ENCODE assay signal across 9 cellular contexts in the genomic region with DNA sequence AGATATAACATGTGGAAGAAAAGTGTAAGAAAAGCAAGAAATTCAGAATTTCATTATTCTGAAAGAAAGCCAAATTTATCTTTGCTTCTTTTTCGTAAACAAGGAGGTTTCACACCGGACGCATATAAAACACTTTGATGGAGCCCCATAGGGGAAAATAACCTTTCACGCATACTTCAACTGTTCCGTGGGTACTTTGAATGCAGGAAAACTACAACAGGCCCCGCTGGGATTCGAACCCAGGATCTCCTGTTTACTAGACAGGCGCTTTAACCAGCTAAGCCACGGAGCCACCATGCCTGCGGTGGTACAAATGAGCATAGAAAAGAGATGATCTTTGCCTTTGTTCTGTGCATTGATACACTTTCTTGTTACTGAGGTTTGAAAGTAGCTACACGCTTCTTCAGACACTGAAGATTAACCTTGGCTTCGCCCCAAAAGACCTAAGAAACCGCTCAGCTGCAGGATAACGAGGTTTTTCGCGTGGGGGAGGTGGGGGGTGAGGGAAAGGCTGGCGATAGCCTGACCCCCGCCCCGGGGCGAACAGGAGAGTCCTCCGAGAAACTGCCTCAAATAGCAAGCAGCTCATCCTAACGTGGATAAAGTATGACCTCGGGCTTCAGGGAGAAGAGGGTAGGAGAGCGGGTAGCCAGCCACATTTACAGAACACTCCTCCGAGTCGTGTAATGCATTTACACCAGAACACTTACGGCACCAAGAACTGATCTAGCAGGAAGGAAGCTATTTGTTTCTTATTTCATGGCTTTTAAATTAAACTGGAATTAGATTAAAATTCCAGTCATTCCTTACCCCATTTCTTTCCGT. TPM values are rescaled to one million over a fixed set of nuclear protein-coding genes. Genes with fewer than 3 reads are reported as not detected.
A peak's percentile ranks its signal among the peaks of the same experiment; 100 is the strongest.
DNase-seq lines count a peak whose midpoint lies in the region; ATAC-seq, FAIRE-seq and TF ChIP-seq lines count a peak whose summit lies in the region.
"Had no signal": no experiment of that assay in that cellular context is flagged by ENCODE, and none has a peak within 500 bp of the region (broad histone marks: within the 10 kb centered on the region; RNA-seq: fewer than 3 reads in every experiment).

No MANE protein-coding gene starts in this region.

- H3K36me3 ChIP-seq in Caco-2 (ENCODE audit: control insufficient read depth, insufficient read depth, low read length) (no peaks in the 10 kb centered on the region), spleen (no peaks in the 10 kb centered on the region)

- no peak for FAIRE-seq in D721Med (lab: Jason Lieb, UNC)

- ATAC-seq in HG02798 (IDR thresholded peaks at IDR 0.05; ENCODE audit: poor library complexity, unreplicated experiment) (peak; percentile 44), WTC11 (peak; percentile 25)

- H3K4me1 Mint-ChIP-seq in Caco-2 (ENCODE audit: low read depth, unreplicated experiment) (peaks cover 15% of the 10 kb centered on the region), WTC11 (peaks cover 42% of the 10 kb centered on the region)

- H3K9me3 Mint-ChIP-seq in Caco-2 (ENCODE audit: unreplicated experiment), result no peaks in the 10 kb centered on the region
- no peaks in the 10 kb centered on the region for H3K9me3 Mint-ChIP-seq in WTC11

- DNase-seq in Caco-2 (peak; percentile 88 to 89), NCI-H2227 treated with DMSO at 0.1 percent for 48 hours (lab: John Stamatoyannopoulos, UW) (peak; percentile 92), WTC11 (ENCODE audit: low spot score) (peak; percentile 89), caudate nucleus (lab: John Stamatoyannopoulos, UW) (peak; percentile 30 to 99 (median 84)), inferior parietal cortex (ENCODE audit: extremely low spot score) (peak; percentile 99), spleen (peak; percentile 90), D721Med (ENCODE audit: insufficient read length, low spot score) (no peak)

- POLR2A ChIA-PET in Caco-2 (lab: Charles Lee) (interaction anchor here (0.5 to 1.4 kb wide), 6 partner anchors 11 to 1303 kb away, joined by 3 to 9 read pairs (median 4); no protein-coding TSS in a partner anchor), WTC11 (lab: Charles Lee) (interaction anchor here (0.8 to 1.3 kb wide), 2 partner anchors 37 to 59 kb away, joined by 3 read pairs; no protein-coding TSS in a partner anchor)

- H3K27ac ChIP-seq in caudate nucleus (ENCODE audit: low read depth, low read length) (peak overlapping the region; percentile 82), spleen (peak overlapping the region; percentile 75 to 89 (median 84))

- TF ChIP-seq CTCF in Caco-2 (IDR thresholded peaks at IDR 0.05; ENCODE audit: insufficient read depth in 1 of 2, low read depth in 1 of 2, low read length in 1 of 2, severe bottlenecking in 1 of 2, unreplicated experiment in 1 of 2) (no peak), WTC11 (IDR thresholded peaks at IDR 0.05) (no peak), spleen (IDR thresholded peaks at IDR 0.05 in 8 of 11, conservative IDR thresholded peaks at IDR 0.05 in 3 of 11) (no peak), D721Med (IDR thresholded peaks at IDR 0.05; ENCODE audit: insufficient read depth, missing control alignments) (no peak)

- peak overlapping the region; percentile 90 for H3K27ac Mint-ChIP-seq in Caco-2 (ENCODE audit: unreplicated experiment)
- peak overlapping the region; percentile 92 for H3K27ac Mint-ChIP-seq in WTC11

- CTCF ChIA-PET in Caco-2 (lab: Charles Lee) (interaction anchor here (0.7 to 1.3 kb wide), 6 partner anchors 12 to 210 kb away, joined by 3 to 5 read pairs (median 4); no protein-coding TSS in a partner anchor), WTC11 (lab: Charles Lee) (interaction anchor here (0.8 to 2.4 kb wide), 8 partner anchors 11 to 214 kb away, joined by 3 to 13 read pairs (median 4); no protein-coding TSS in a partner anchor)

- H3K27me3 ChIP-seq in Caco-2 (replicated peaks; ENCODE audit: control insufficient read depth, insufficient read depth, low read length) (no peaks in the 10 kb centered on the region), spleen (replicated peaks in 1 of 7) (no peaks in the 10 kb centered on the region)

- H3K36me3 Mint-ChIP-seq in Caco-2 (ENCODE audit: insufficient read depth, unreplicated experiment), result peaks cover 24% of the 10 kb centered on the region
- no peaks in the 10 kb centered on the region for H3K36me3 Mint-ChIP-seq in WTC11

- 0 to 1% (median 1%) methylated on average over 25 to 28 of the region's 28 CpGs for WGBS in spleen, 5 donors

- H3K4me3 Mint-ChIP-seq in Caco-2 (ENCODE audit: unreplicated experiment), result peak overlapping the region; percentile 87
- H3K4me3 Mint-ChIP-seq in WTC11, result peak overlapping the region; percentile 98

- H3K9me3 ChIP-seq in Caco-2 (no peaks in the 10 kb centered on the region), spleen (no peaks in the 10 kb centered on the region)

- BruUV-seq in Caco-2 (replicated peaks; lab: Mats Ljungman, UMichigan), result no TSS peak

- intact Hi-C loops in Caco-2 (cut with micrococcal nuclease; ENCODE audit: unreplicated experiment) (loop anchor here (10.0 kb wide), 1 partner anchor 208 kb away; no protein-coding TSS in a partner anchor), spleen (cut with DNase I; ENCODE audit: low total_unique reads) (loop anchor here (10.0 kb wide), 1 partner anchor 88 kb away; a partner anchor contains a TSS)

- H3K4me3 ChIP-seq in Caco-2 (ENCODE audit: low read depth, low read length) (peak overlapping the region; percentile 74), spleen (peak overlapping the region; percentile 41 to 74 (median 55))

- H3K4me1 ChIP-seq in Caco-2, result peaks cover 4% of the 10 kb centered on the region; the same call in 1 of the 2 replicates
- H3K4me1 ChIP-seq in spleen, result peaks cover 7 to 51% (median 34%) of the 10 kb centered on the region in 6 donors

- H3K27me3 Mint-ChIP-seq in Caco-2 (ENCODE audit: insufficient read depth, unreplicated experiment) (peaks cover 2% of the 10 kb centered on the region), WTC11 (ENCODE audit: low read depth) (no peaks in the 10 kb centered on the region)

- no peak for TF ChIP-seq POLR2A in spleen (IDR thresholded peaks at IDR 0.05)

TF ChIP-seq in WTC11, 78 proteins besides CTCF, POLR2A, EP300 and RAD21 (continues in another document):
- TF ChIP-seq, protein P1, sequence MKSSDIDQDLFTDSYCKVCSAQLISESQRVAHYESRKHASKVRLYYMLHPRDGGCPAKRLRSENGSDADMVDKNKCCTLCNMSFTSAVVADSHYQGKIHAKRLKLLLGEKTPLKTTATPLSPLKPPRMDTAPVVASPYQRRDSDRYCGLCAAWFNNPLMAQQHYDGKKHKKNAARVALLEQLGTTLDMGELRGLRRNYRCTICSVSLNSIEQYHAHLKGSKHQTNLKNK (CRISPR knock-in tag; IDR thresholded peaks at IDR 0.05), result no peak
- TF ChIP-seq JUN (CRISPR knock-in tag; IDR thresholded peaks at IDR 0.05), result no peak
- TF ChIP-seq, protein P2, sequence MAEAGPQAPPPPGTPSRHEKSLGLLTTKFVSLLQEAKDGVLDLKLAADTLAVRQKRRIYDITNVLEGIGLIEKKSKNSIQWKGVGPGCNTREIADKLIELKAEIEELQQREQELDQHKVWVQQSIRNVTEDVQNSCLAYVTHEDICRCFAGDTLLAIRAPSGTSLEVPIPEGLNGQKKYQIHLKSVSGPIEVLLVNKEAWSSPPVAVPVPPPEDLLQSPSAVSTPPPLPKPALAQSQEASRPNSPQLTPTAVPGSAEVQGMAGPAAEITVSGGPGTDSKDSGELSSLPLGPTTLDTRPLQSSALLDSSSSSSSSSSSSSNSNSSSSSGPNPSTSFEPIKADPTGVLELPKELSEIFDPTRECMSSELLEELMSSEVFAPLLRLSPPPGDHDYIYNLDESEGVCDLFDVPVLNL (CRISPR knock-in tag; IDR thresholded peaks at IDR 0.05; ENCODE audit: borderline replicate concordance, low read depth), result no peak
- TF ChIP-seq, protein P3, sequence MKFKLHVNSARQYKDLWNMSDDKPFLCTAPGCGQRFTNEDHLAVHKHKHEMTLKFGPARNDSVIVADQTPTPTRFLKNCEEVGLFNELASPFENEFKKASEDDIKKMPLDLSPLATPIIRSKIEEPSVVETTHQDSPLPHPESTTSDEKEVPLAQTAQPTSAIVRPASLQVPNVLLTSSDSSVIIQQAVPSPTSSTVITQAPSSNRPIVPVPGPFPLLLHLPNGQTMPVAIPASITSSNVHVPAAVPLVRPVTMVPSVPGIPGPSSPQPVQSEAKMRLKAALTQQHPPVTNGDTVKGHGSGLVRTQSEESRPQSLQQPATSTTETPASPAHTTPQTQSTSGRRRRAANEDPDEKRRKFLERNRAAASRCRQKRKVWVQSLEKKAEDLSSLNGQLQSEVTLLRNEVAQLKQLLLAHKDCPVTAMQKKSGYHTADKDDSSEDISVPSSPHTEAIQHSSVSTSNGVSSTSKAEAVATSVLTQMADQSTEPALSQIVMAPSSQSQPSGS (CRISPR knock-in tag; IDR thresholded peaks at IDR 0.05; ENCODE audit: borderline replicate concordance, low read depth), result no peak
- TF ChIP-seq, protein P4, sequence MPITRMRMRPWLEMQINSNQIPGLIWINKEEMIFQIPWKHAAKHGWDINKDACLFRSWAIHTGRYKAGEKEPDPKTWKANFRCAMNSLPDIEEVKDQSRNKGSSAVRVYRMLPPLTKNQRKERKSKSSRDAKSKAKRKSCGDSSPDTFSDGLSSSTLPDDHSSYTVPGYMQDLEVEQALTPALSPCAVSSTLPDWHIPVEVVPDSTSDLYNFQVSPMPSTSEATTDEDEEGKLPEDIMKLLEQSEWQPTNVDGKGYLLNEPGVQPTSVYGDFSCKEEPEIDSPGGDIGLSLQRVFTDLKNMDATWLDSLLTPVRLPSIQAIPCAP (CRISPR knock-in tag; IDR thresholded peaks at IDR 0.05), result no peak
- TF ChIP-seq, protein P5, sequence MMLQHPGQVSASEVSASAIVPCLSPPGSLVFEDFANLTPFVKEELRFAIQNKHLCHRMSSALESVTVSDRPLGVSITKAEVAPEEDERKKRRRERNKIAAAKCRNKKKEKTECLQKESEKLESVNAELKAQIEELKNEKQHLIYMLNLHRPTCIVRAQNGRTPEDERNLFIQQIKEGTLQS (CRISPR knock-in tag; conservative IDR thresholded peaks at IDR 0.05), result no peak

RNA-seq across cellular contexts. Expression of a gene that starts 5.3 kb away (rescaled TPM):
- total RNA-seq in Caco-2 (2022), result 29.6 and 30.8 TPM in 2 replicates
- total RNA-seq in WTC11 (2021), result 57.1 to 67.4 TPM (median 57.6 TPM) in 3 replicates
- total RNA-seq in spleen, result 10 to 100 TPM; 47.2 to 68.4 (median 58.2) TPM
- polyA plus RNA-seq in spleen, result 10 to 100 TPM; 33.3 to 52.0 (median 51.4) TPM

RNA-seq across cellular contexts. Expression of a gene that starts 32.8 kb away (rescaled TPM):
- total RNA-seq in Caco-2 (2022) (7.3 and 8.3 TPM in 2 replicates), WTC11 (2021) (0.14 to 0.15 TPM in 2 of 3 replicates, not detected in the other), spleen (1 to 10 TPM in 1 of 7 donors, under 1 TPM in 6; 0.23 to 1.1 (median 0.32) TPM)
- under 1 TPM; 0.33 to 0.58 (median 0.39) TPM for polyA plus RNA-seq in spleen
- polyA plus RNA-seq: adipose tissue had no signal
